6 cellular contexts compared by ENCODE assay signal in genomic region chr14:54801482-54801881, GRCh38.
DNase-seq lines count a peak whose midpoint lies in the region; ATAC-seq, FAIRE-seq and TF ChIP-seq lines count a peak whose summit lies in the region.
"Not testable (repeated sequence)": the region's sequence is repeated elsewhere in the genome, so short reads cannot be mapped to it uniquely, and the experiment has no call there.

No MANE protein-coding gene starts in this region.

- H3K9me2 ChIP-seq in Karpas-422 (replicated peaks; ENCODE audit: insufficient read depth, low read length) = not testable (repeated sequence)

- H3F3A ChIP-seq in neural progenitor cell (ENCODE audit: low read depth) = not testable (repeated sequence)

- TF ChIP-seq EP300 in K562 (IDR thresholded peaks at IDR 0.05; ENCODE audit: low read length) = not testable (repeated sequence)

- not testable (repeated sequence) for ATAC-seq in K562

- in situ Hi-C loops in K562 (cut with MboI) = loop anchor here (10.0 kb wide), 1 partner anchor 247 kb away; no protein-coding TSS in a partner anchor

- FAIRE-seq in astrocyte (lab: Jason Lieb, UNC); K562 (lab: Jason Lieb, UNC): not testable (repeated sequence)

- not testable (repeated sequence) for H3K4me1 Mint-ChIP-seq in activated naive CD4-positive, alpha-beta T cell treated with anti-CD3 and anti-CD28 coated beads, Interleukin-2, amount 50 U/mL, for 24 hours; astrocyte (ENCODE audit: low read depth, unreplicated experiment)
- peaks cover 24% of the 10 kb centered on the region for H3K4me1 Mint-ChIP-seq in neural progenitor cell

- H3K27ac ChIP-seq in HEK293 (ENCODE audit: extremely low read depth, low read depth, low read length); astrocyte (ENCODE audit: low read depth, low read length); K562 (ENCODE audit: extremely low read depth, low read depth, low read length); neural progenitor cell: not testable (repeated sequence)
- H3K27ac ChIP-seq in Karpas-422 (ENCODE audit: low read length) = peak overlapping the region; percentile 87; the same call in 1 of the 2 replicates

- TF ChIP-seq CTCF in HEK293 (tag by site-specific recombination; IDR thresholded peaks at IDR 0.05); astrocyte (IDR thresholded peaks at IDR 0.05; ENCODE audit: insufficient read depth, low read depth, low read length); K562 (IDR thresholded peaks at IDR 0.05 in 2 of 3, conservative IDR thresholded peaks at IDR 0.05 in 1 of 3; ENCODE audit: insufficient read depth in 2 of 3, low read depth in 1 of 3, low read length in 3 of 3); neural progenitor cell (IDR thresholded peaks at IDR 0.05): not testable (repeated sequence)

- DNase-seq in Karpas-422; astrocyte (ENCODE audit: low read depth); K562 (ENCODE audit: extremely low read depth in 1 of 4, low spot score in 3 of 4); neural progenitor cell (ENCODE audit: low spot score): not testable (repeated sequence)

- H3K36me3 ChIP-seq in HEK293 (ENCODE audit: control insufficient read depth in 2 of 2, insufficient read depth in 1 of 2, low read length in 2 of 2); Karpas-422 (ENCODE audit: insufficient read depth, low read length); astrocyte (ENCODE audit: insufficient read depth, low read length); K562 (ENCODE audit: control insufficient read depth, insufficient read depth, low read length); neural progenitor cell: not testable (repeated sequence)

- BruUV-seq in K562 (replicated peaks; lab: Mats Ljungman, UMichigan) = not testable (repeated sequence)

- H3K27ac Mint-ChIP-seq in activated naive CD4-positive, alpha-beta T cell treated with anti-CD3 and anti-CD28 coated beads, Interleukin-2, amount 50 U/mL, for 24 hours = peak overlapping the region; percentile 73
- not testable (repeated sequence) for H3K27ac Mint-ChIP-seq in astrocyte (ENCODE audit: unreplicated experiment)
- H3K27ac Mint-ChIP-seq in neural progenitor cell = peak overlapping the region; percentile 10

- H4K20me1 ChIP-seq in Karpas-422 (ENCODE audit: insufficient read depth, low read depth, low read length); astrocyte (ENCODE audit: insufficient read depth, low read length); K562 (replicated peaks; ENCODE audit: control insufficient read depth, insufficient read depth, low read length); neural progenitor cell (ENCODE audit: low read depth): not testable (repeated sequence)

- 33% methylated on average over 2 of the region's 2 CpGs for WGBS in K562 (ENCODE audit: insufficient coverage, low coverage, missing lambda C conversion rate)

- TF ChIP-seq POLR2A in K562 (conservative IDR thresholded peaks at IDR 0.05) = not testable (repeated sequence)

- not testable (repeated sequence) for H3K9me3 Mint-ChIP-seq in activated naive CD4-positive, alpha-beta T cell treated with anti-CD3 and anti-CD28 coated beads, Interleukin-2, amount 50 U/mL, for 24 hours; neural progenitor cell
- H3K9me3 Mint-ChIP-seq in astrocyte (ENCODE audit: unreplicated experiment) = peaks cover 11% of the 10 kb centered on the region

- not testable (repeated sequence) for H3K4me1 ChIP-seq in HEK293 (ENCODE audit: control insufficient read depth, insufficient read depth, low read length); K562 (replicated peaks in 1 of 2; ENCODE audit: control insufficient read depth in 2 of 2, insufficient read depth in 2 of 2, low read length in 2 of 2); neural progenitor cell
- H3K4me1 ChIP-seq in Karpas-422 (ENCODE audit: low read length) (peaks cover 80% of the 10 kb centered on the region), astrocyte (ENCODE audit: insufficient read depth, low read length) (peaks cover 11% of the 10 kb centered on the region)

- POLR2A ChIA-PET in HEK293 (lab: Yijun Ruan, JAX); K562 (lab: Yijun Ruan, JAX): not testable (repeated sequence)

- not testable (repeated sequence) for H3K9me3 ChIP-seq in HEK293 (ENCODE audit: control insufficient read depth, insufficient read depth, low read depth, low read length); Karpas-422 (ENCODE audit: low read length); astrocyte (ENCODE audit: insufficient read depth, low read depth, low read length); K562 (replicated peaks; ENCODE audit: control insufficient read depth, insufficient read depth, low read depth, low read length); neural progenitor cell (ENCODE audit: low read depth)

- H3K4me3 Mint-ChIP-seq in activated naive CD4-positive, alpha-beta T cell treated with anti-CD3 and anti-CD28 coated beads, Interleukin-2, amount 50 U/mL, for 24 hours; neural progenitor cell: not testable (repeated sequence)
- H3K4me3 Mint-ChIP-seq in astrocyte (ENCODE audit: unreplicated experiment) = peak overlapping the region; percentile 66

- not testable (repeated sequence) for H3K9me1 ChIP-seq in K562 (ENCODE audit: control insufficient read depth, insufficient read depth, low read length)

- CTCF ChIA-PET in HEK293 (lab: Yijun Ruan, JAX); K562 (lab: Yijun Ruan, JAX; ENCODE audit: low intra/inter-chr PET ratio): not testable (repeated sequence)

- not testable (repeated sequence) for H3K36me3 Mint-ChIP-seq in activated naive CD4-positive, alpha-beta T cell treated with anti-CD3 and anti-CD28 coated beads, Interleukin-2, amount 50 U/mL, for 24 hours; astrocyte (ENCODE audit: low read depth, unreplicated experiment); neural progenitor cell

- H3K9ac ChIP-seq in Karpas-422 (ENCODE audit: low read length); astrocyte (ENCODE audit: low read length); K562 (ENCODE audit: insufficient read depth in 1 of 2, low read depth in 2 of 2, low read length in 2 of 2); neural progenitor cell: not testable (repeated sequence)

- not testable (repeated sequence) for H3K79me2 ChIP-seq in Karpas-422 (ENCODE audit: low read length); astrocyte (ENCODE audit: insufficient read depth, low read length); K562 (ENCODE audit: control insufficient read depth, insufficient read depth, low read length); neural progenitor cell (ENCODE audit: low read depth)

- not testable (repeated sequence) for H3K4me2 ChIP-seq in Karpas-422 (ENCODE audit: low read depth, low read length, poor library complexity, severe bottlenecking); astrocyte (ENCODE audit: low read length); K562 (ENCODE audit: insufficient read depth, low read length); neural progenitor cell

- H3K27me3 ChIP-seq in Karpas-422 (ENCODE audit: low read length); astrocyte (ENCODE audit: insufficient read depth, low read length); K562 (ENCODE audit: control insufficient read depth in 2 of 2, insufficient read depth in 2 of 2, low read length in 2 of 2): not testable (repeated sequence)
- peaks cover 24% of the 10 kb centered on the region for H3K27me3 ChIP-seq in neural progenitor cell

- H3K4me3 ChIP-seq in HEK293 (ENCODE audit: low read depth, low read length); Karpas-422 (ENCODE audit: low read length); astrocyte (ENCODE audit: insufficient read depth, low read depth, low read length); K562; neural progenitor cell: not testable (repeated sequence)

- not testable (repeated sequence) for H3K27me3 Mint-ChIP-seq in activated naive CD4-positive, alpha-beta T cell treated with anti-CD3 and anti-CD28 coated beads, Interleukin-2, amount 50 U/mL, for 24 hours
- H3K27me3 Mint-ChIP-seq in astrocyte (ENCODE audit: low read depth, unreplicated experiment) (peaks cover 19% of the 10 kb centered on the region), neural progenitor cell (ENCODE audit: insufficient read depth, low read depth) (peaks cover 16% of the 10 kb centered on the region)

- TF ChIP-seq RAD21 in K562 (CRISPR knock-in tag; conservative IDR thresholded peaks at IDR 0.05 in 1 of 2, IDR thresholded peaks at IDR 0.05 in 1 of 2) = not testable (repeated sequence)

- not testable (repeated sequence) for H2AFZ ChIP-seq in Karpas-422 (ENCODE audit: low read length); astrocyte (ENCODE audit: low read depth, low read length); K562 (ENCODE audit: low read depth, low read length); neural progenitor cell (replicated peaks)

- intact Hi-C loops in K562 (cut with micrococcal nuclease) = not testable (repeated sequence)

TF ChIP-seq in HEK293, 187 proteins besides CTCF, POLR2A, EP300 and RAD21 (continues in another document):
- peak; percentile 94 for TF ChIP-seq ZNF146 (tag by site-specific recombination; IDR thresholded peaks at IDR 0.05)

TF ChIP-seq in K562, 482 proteins besides CTCF, POLR2A, EP300 and RAD21:
- peak; percentile 47; the same call in 1 of the 2 replicates for TF ChIP-seq BCOR (IDR thresholded peaks at IDR 0.05)
- TF ChIP-seq ZNF146 (CRISPR knock-in tag; IDR thresholded peaks at IDR 0.05; ENCODE audit: unreplicated experiment) = peak; percentile 80
